In the genomic region with DNA sequence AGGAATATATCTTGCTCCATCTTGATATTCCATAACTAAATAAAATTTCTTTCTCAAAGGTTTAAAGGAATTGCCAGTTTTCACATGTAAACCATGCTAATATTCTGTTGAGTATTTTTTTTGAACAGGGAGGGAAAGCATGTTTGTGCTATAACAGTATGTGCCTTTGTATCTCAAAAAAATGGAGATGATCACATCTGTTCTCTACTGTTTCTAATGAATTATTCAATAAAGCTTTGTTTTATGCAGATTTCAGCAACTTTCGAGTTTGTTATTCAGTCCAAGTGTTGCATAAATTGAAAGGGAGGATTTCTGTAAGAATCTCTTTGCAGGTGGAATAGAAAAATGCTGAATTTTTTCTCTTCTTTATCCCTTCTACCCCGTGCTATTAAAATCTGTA, we compare ENCODE assay signal across 24 cellular contexts.
"Had no signal": no experiment of that assay in that cellular context is flagged by ENCODE, and none has a peak within 500 bp of the region (broad histone marks: within the 10 kb centered on the region; RNA-seq: fewer than 3 reads in every experiment).

No MANE protein-coding gene starts in this region.

- H3K9me3 ChIP-seq: adrenal gland, ascending aorta had no signal

- ATAC-seq: activated CD4-positive, CD25-positive, alpha-beta regulatory T cell treated with anti-CD3 and anti-CD28 coated beads, Interleukin-2, amount 50 U/mL, for 24 hours; activated CD8-positive, alpha-beta T cell treated with anti-CD3 and anti-CD28 coated beads for 36 hours; K562; PC-3 had no signal

- H3K27me3 Mint-ChIP-seq: activated CD8-positive, alpha-beta T cell treated with anti-CD3 and anti-CD28 coated beads for 36 hours; activated naive CD8-positive, alpha-beta T cell treated with anti-CD3 and anti-CD28 coated beads, Interleukin-2, amount 10 ng/mL, durations not matched to agents 7 days and 5 days had no signal

- H3K27ac ChIP-seq: adrenal gland, ascending aorta, brain microvascular endothelial cell, cardiac muscle cell, WERI-Rb-1 had no signal

- H3K36me3 ChIP-seq: adrenal gland, ascending aorta, brain microvascular endothelial cell, cardiac muscle cell had no signal

- H3K4me3 ChIP-seq: adrenal gland, ascending aorta, cardiac muscle cell, K562 had no signal

- DNase-seq: activated CD4-positive, alpha-beta T cell treated with anti-CD3 and anti-CD28 coated beads for 4 hours; activated CD8-positive, alpha-beta memory T cell treated with anti-CD3 and anti-CD28 coated beads, Interleukin-2, amount 50 U/mL, for 4 hours; activated CD8-positive, alpha-beta T cell treated with anti-CD3 and anti-CD28 coated beads for 36 hours; activated naive CD4-positive, alpha-beta T cell treated with anti-CD3 and anti-CD28 coated beads, Interleukin-2, amount 50 U/mL, for 16 hours; activated naive CD8-positive, alpha-beta T cell treated with anti-CD3 and anti-CD28 coated beads, Interleukin-2, amount 10 ng/mL, durations not matched to agents 7 days and 5 days; adrenal gland; brain microvascular endothelial cell; cerebellar nuclear complex; Karpas-422; MM.1S; NCI-H1105; NCI-H1436; NCI-H1694 treated with DMSO at 0.1 percent for 48 hours; NCI-H2029 treated with DMSO at 0.1 percent for 48 hours; NCI-H510A treated with DMSO at 0.1 percent for 48 hours; PC-3; SHP77 treated with DMSO at 0.1 percent for 48 hours; T-helper 2 cell; T1000; WERI-Rb-1 had no signal

- H3K27ac Mint-ChIP-seq: activated CD8-positive, alpha-beta T cell treated with anti-CD3 and anti-CD28 coated beads for 36 hours; activated naive CD8-positive, alpha-beta T cell treated with anti-CD3 and anti-CD28 coated beads, Interleukin-2, amount 10 ng/mL, durations not matched to agents 7 days and 5 days had no signal

- H3K4me3 Mint-ChIP-seq: activated CD8-positive, alpha-beta T cell treated with anti-CD3 and anti-CD28 coated beads for 36 hours; activated naive CD8-positive, alpha-beta T cell treated with anti-CD3 and anti-CD28 coated beads, Interleukin-2, amount 10 ng/mL, durations not matched to agents 7 days and 5 days had no signal

- H3K4me1 Mint-ChIP-seq: activated naive CD8-positive, alpha-beta T cell treated with anti-CD3 and anti-CD28 coated beads, Interleukin-2, amount 10 ng/mL, durations not matched to agents 7 days and 5 days had no signal

- H3K9me3 Mint-ChIP-seq: activated CD8-positive, alpha-beta T cell treated with anti-CD3 and anti-CD28 coated beads for 36 hours; activated naive CD8-positive, alpha-beta T cell treated with anti-CD3 and anti-CD28 coated beads, Interleukin-2, amount 10 ng/mL, durations not matched to agents 7 days and 5 days had no signal
